In genomic region chr2:660477-661214, GRCh38 we compare ENCODE assay signal across 28 cellular contexts. TPM values are rescaled to one million over a fixed set of nuclear protein-coding genes. Genes with fewer than 3 reads are reported as not detected.
DNase-seq lines count a peak whose midpoint lies in the region; ATAC-seq lines count a peak whose summit lies in the region.
"Had no signal": no experiment of that assay in that cellular context is flagged by ENCODE, and none has a peak within 500 bp of the region (broad histone marks: within the 10 kb centered on the region; RNA-seq: fewer than 3 reads in every experiment).

No MANE protein-coding gene starts in this region.

- ATAC-seq in stimulated activated naive CD8-positive, alpha-beta T cell treated with anti-CD3 and anti-CD28 coated beads, Interleukin-15, amount 100 ng/mL, for 72 hours = peak; percentile 25
- no peak for ATAC-seq in stimulated activated naive CD8-positive, alpha-beta T cell treated with anti-CD3 and anti-CD28 coated beads, Interleukin-15, Interleukin-2, amounts not matched to agents 100 U/mL and 50 U/mL, for 24 hours
- ATAC-seq in aorta (ENCODE audit: low FRiP score) = peak; percentile 46
- no peak for ATAC-seq in GM19455 (IDR thresholded peaks at IDR 0.05; ENCODE audit: unreplicated experiment)
- ATAC-seq: activated naive CD8-positive, alpha-beta T cell treated with anti-CD3 and anti-CD28 coated beads, Interleukin-2, amount 50 U/mL, for 24 hours; mucosa of descending colon had no signal

- H3K4me3 Mint-ChIP-seq in stimulated activated naive CD8-positive, alpha-beta T cell treated with anti-CD3 and anti-CD28 coated beads, Interleukin-15, amount 100 ng/mL, for 72 hours = no peak overlapping the region
- H3K4me3 Mint-ChIP-seq: activated naive CD8-positive, alpha-beta T cell treated with anti-CD3 and anti-CD28 coated beads, Interleukin-2, amount 50 U/mL, for 24 hours; CD4-positive, CD25-positive, alpha-beta regulatory T cell; natural killer cell treated with Interleukin-12 subunit alpha and Interleukin-12 subunit beta and Interleukin-15 and Interleukin-18, amount 100 ng/mL, for 72 hours had no signal

- peaks cover 9 to 10% of the 10 kb centered on the region in 2 donors for H3K9me3 Mint-ChIP-seq in stimulated activated naive CD8-positive, alpha-beta T cell treated with anti-CD3 and anti-CD28 coated beads, Interleukin-15, amount 100 ng/mL, for 72 hours

- H3K27ac ChIP-seq in aorta (ENCODE audit: low read depth in 1 of 2, low read length in 2 of 2) = no peak overlapping the region
- H3K27ac ChIP-seq: dorsolateral prefrontal cortex, lower lobe of right lung, ovary, PC-9, tibial nerve had no signal

- H3K9me3 ChIP-seq in aorta (ENCODE audit: control insufficient read depth, low read length) = peaks cover 3% of the 10 kb centered on the region
- H3K9me3 ChIP-seq: lower lobe of right lung had no signal

- 37 to 44% methylated on average over 25 to 26 of the region's 26 CpGs for WGBS in aorta, 2 donors

- H3K27me3 Mint-ChIP-seq in stimulated activated naive CD8-positive, alpha-beta T cell treated with anti-CD3 and anti-CD28 coated beads, Interleukin-15, amount 100 ng/mL, for 72 hours = no peaks in the 10 kb centered on the region
- H3K27me3 Mint-ChIP-seq: activated naive CD8-positive, alpha-beta T cell treated with anti-CD3 and anti-CD28 coated beads, Interleukin-2, amount 50 U/mL, for 24 hours had no signal

- peaks cover 57% of the 10 kb centered on the region for H3K4me1 Mint-ChIP-seq in stimulated activated naive CD8-positive, alpha-beta T cell treated with anti-CD3 and anti-CD28 coated beads, Interleukin-15, amount 100 ng/mL, for 72 hours

- no peak overlapping the region for H3K4me3 ChIP-seq in aorta (ENCODE audit: low read length in 2 of 2)
- H3K4me3 ChIP-seq: dorsolateral prefrontal cortex, lower lobe of right lung, mucosa of descending colon, ovary, PC-9, tibial nerve had no signal

- peak; percentile 15 for DNase-seq in NCI-H1092 treated with DMSO at 0.1 percent for 48 hours (lab: John Stamatoyannopoulos, UW)
- no peak for DNase-seq in NCI-H1092 (lab: John Stamatoyannopoulos, UW)
- no peak for DNase-seq in stimulated activated naive CD8-positive, alpha-beta T cell treated with anti-CD3 and anti-CD28 coated beads, Interleukin-15, amount 100 ng/mL, for 72 hours
- DNase-seq in stimulated activated naive CD8-positive, alpha-beta T cell treated with anti-CD3 and anti-CD28 coated beads, Interleukin-15, Interleukin-2, amounts not matched to agents 100 U/mL and 50 U/mL, for 24 hours = no peak
- peak; percentile 83 for DNase-seq in iPS-NIHi11 (ENCODE audit: low spot score)
- no peak for DNase-seq in aorta
- no peak for DNase-seq in NCI-H2196 treated with DMSO at 0.1 percent for 48 hours (lab: John Stamatoyannopoulos, UW; ENCODE audit: unreplicated experiment)
- DNase-seq: 8988T; activated CD4-positive, alpha-beta T cell treated with anti-CD3 and anti-CD28 coated beads for 48 hours; activated naive CD8-positive, alpha-beta T cell treated with anti-CD3 and anti-CD28 coated beads, Interleukin-2, amount 50 U/mL, for 24 hours; activated T-cell treated with anti-CD3 and anti-CD28 coated beads, Interleukin-2, amount 50 U/mL, for 48 hours; CD4-positive, CD25-positive, alpha-beta regulatory T cell; cerebellar nuclear complex; dorsolateral prefrontal cortex; lower lobe of right lung; NCI-H1105; NCI-H2107; NCI-H526 treated with DMSO at 0.1 percent for 48 hours; ovary; PC-9; SHP77 treated with DMSO at 0.1 percent for 48 hours; small intestine; stimulated activated CD4-positive, alpha-beta T cell treated with anti-CD3 and anti-CD28 coated beads, Interleukin-1b, Interleukin-23, amount 100 ng/mL, for 48 hours; stimulated activated CD8-positive, alpha-beta memory T cell treated with anti-CD3 and anti-CD28 coated beads, Interleukin-4, amount 100 ng/mL, for 48 hours had no signal

- peak overlapping the region in 1 of 2 donors; percentile 89 for H3K27ac Mint-ChIP-seq in stimulated activated naive CD8-positive, alpha-beta T cell treated with anti-CD3 and anti-CD28 coated beads, Interleukin-15, amount 100 ng/mL, for 72 hours
- H3K27ac Mint-ChIP-seq: activated naive CD8-positive, alpha-beta T cell treated with anti-CD3 and anti-CD28 coated beads, Interleukin-2, amount 50 U/mL, for 24 hours; natural killer cell treated with Interleukin-12 subunit alpha and Interleukin-12 subunit beta and Interleukin-15 and Interleukin-18, amount 100 ng/mL, for 72 hours had no signal

- H3K36me3 ChIP-seq in aorta (ENCODE audit: control insufficient read depth in 1 of 2, insufficient read depth in 2 of 2, low read length in 1 of 2) = peaks cover 0 to 2% of the 10 kb centered on the region in 2 donors
- H3K36me3 ChIP-seq: ovary had no signal

- no peaks in the 10 kb centered on the region for H3K27me3 ChIP-seq in aorta (ENCODE audit: control insufficient read depth in 1 of 2, insufficient read depth in 2 of 2, low read length in 1 of 2)
- H3K27me3 ChIP-seq: ovary had no signal

- intact Hi-C loops in aorta (cut with DNase I) = no loop called here

- no peaks in the 10 kb centered on the region for H3K4me1 ChIP-seq in aorta (ENCODE audit: control insufficient read depth in 1 of 2, insufficient read depth in 2 of 2, low read length in 2 of 2)
- H3K4me1 ChIP-seq: lower lobe of right lung, tibial nerve had no signal

RNA-seq across cellular contexts. Expression of gene TMEM18, which starts 16.6 kb away (rescaled TPM):
- total RNA-seq in aorta = 10 to 100 TPM; 21.5 to 22.4 TPM
- 10 to 100 TPM; 17.8 to 26.2 TPM for polyA plus RNA-seq in aorta

Comparison
In these comparisons a context has a peak if more than half of its experiments do, and no peak if none do; other contexts are left out.
1. DNase-seq: peak in NCI-H1092 treated with DMSO at 0.1 percent for 48 hours (single experiment) and iPS-NIHi11 (single experiment); none in NCI-H1092 (single experiment), stimulated activated naive CD8-positive, alpha-beta T cell treated with anti-CD3 and anti-CD28 coated beads, Interleukin-15, amount 100 ng/mL, for 72 hours (0 of 2), stimulated activated naive CD8-positive, alpha-beta T cell treated with anti-CD3 and anti-CD28 coated beads, Interleukin-15, Interleukin-2, amounts not matched to agents 100 U/mL and 50 U/mL, for 24 hours (single experiment), aorta (0 of 2) and NCI-H2196 treated with DMSO at 0.1 percent for 48 hours (single experiment).
2. ATAC-seq: peak in stimulated activated naive CD8-positive, alpha-beta T cell treated with anti-CD3 and anti-CD28 coated beads, Interleukin-15, amount 100 ng/mL, for 72 hours (single experiment) and aorta (single experiment); none in stimulated activated naive CD8-positive, alpha-beta T cell treated with anti-CD3 and anti-CD28 coated beads, Interleukin-15, Interleukin-2, amounts not matched to agents 100 U/mL and 50 U/mL, for 24 hours (single experiment) and GM19455 (single experiment).